Comparison of ENCODE assay signal across 1 cellular context in the genomic region with DNA sequence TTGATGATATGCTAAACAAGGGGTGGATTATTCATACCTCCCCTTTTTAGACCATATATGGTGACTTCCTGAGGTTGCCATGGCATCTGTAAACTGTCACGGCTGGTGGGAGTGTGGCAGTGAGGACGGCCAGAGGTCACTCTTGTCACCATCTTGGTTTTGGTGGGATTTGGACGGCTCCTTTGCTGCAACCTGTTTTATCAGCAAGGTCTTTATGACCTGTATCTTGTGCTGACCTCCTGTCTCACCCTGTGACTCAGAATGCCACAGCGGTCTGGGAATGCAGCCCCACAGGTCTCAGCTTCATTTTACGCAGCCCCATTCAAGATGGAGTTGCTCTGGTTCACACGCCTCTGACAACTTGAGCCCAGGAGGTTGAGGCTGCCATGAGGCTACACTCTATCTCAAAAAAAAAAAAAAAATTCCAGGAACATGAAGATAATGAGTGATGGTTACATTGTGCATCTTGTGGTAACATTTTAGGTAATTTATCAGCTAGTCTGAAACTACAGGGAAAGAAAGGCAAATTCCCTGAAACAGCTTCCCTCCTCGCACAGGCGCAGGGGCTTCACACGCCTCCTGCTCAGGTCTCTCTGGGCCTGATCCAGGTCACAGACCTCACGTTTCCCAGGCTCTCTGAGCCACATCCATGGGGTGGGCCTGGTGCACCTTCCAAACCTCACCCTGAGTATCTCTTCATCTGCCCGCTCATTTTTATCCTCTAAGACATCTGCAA.
A peak's percentile ranks its signal among the peaks of the same experiment; 100 is the strongest.
TF ChIP-seq lines count a peak whose summit lies in the region.

No MANE protein-coding gene starts in this region.

TF ChIP-seq in K562, 482 proteins besides CTCF, POLR2A, EP300 and RAD21 (continued from another document and continues in another):
- TF ChIP-seq, protein P1, sequence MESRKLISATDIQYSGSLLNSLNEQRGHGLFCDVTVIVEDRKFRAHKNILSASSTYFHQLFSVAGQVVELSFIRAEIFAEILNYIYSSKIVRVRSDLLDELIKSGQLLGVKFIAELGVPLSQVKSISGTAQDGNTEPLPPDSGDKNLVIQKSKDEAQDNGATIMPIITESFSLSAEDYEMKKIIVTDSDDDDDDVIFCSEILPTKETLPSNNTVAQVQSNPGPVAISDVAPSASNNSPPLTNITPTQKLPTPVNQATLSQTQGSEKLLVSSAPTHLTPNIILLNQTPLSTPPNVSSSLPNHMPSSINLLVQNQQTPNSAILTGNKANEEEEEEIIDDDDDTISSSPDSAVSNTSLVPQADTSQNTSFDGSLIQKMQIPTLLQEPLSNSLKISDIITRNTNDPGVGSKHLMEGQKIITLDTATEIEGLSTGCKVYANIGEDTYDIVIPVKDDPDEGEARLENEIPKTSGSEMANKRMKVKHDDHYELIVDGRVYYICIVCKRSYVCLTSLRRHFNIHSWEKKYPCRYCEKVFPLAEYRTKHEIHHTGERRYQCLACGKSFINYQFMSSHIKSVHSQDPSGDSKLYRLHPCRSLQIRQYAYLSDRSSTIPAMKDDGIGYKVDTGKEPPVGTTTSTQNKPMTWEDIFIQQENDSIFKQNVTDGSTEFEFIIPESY (CRISPR knock-in tag; IDR thresholded peaks at IDR 0.05): no peak
- TF ChIP-seq ZNF239 (CRISPR knock-in tag; IDR thresholded peaks at IDR 0.05) (peak; percentile 94), LARP7 (IDR thresholded peaks at IDR 0.05) (no peak), ZNF583 (CRISPR knock-in tag; IDR thresholded peaks at IDR 0.05) (peak; percentile 99), SMAD4 (CRISPR knock-in tag; conservative IDR thresholded peaks at IDR 0.05) (peak; percentile 99), RBM14 (IDR thresholded peaks at IDR 0.05; ENCODE audit: borderline replicate concordance, insufficient read depth, low read depth, low read length) (no peak), HNRNPLL (IDR thresholded peaks at IDR 0.05; ENCODE audit: low read depth, low read length, poor library complexity, severe bottlenecking) (no peak), ZNF23 (CRISPR knock-in tag; IDR thresholded peaks at IDR 0.05) (peak; percentile 80; the same call in 1 of the 2 replicates), MCM3 (IDR thresholded peaks at IDR 0.05) (no peak), STAT5B (CRISPR knock-in tag; IDR thresholded peaks at IDR 0.05) (peak; percentile 94), FOXA3 (CRISPR knock-in tag; conservative IDR thresholded peaks at IDR 0.05 in 1 of 2, IDR thresholded peaks at IDR 0.05 in 1 of 2) (peak in 1 of 2 experiments; percentile 24; a peak in 1 of 4 replicates), ZNF75A (CRISPR knock-in tag; IDR thresholded peaks at IDR 0.05) (peak; percentile 82), ZNF436 (CRISPR knock-in tag; IDR thresholded peaks at IDR 0.05) (no peak), TARDBP (IDR thresholded peaks at IDR 0.05) (no peak), GATAD2A (IDR thresholded peaks at IDR 0.05) (peak; percentile 96), KLF13 (tag; IDR thresholded peaks at IDR 0.05; ENCODE audit: borderline replicate concordance, low read depth) (peak; percentile 97), ZC3H11A (IDR thresholded peaks at IDR 0.05; ENCODE audit: low read depth, low read length) (no peak), CEBPB (tag; IDR thresholded peaks at IDR 0.05) (peak; percentile 65), NONO (IDR thresholded peaks at IDR 0.05; ENCODE audit: low read depth in 2 of 2, low read length in 1 of 2) (no peak), HNRNPH1 (optimal IDR thresholded peaks at IDR 0.05; ENCODE audit: low read depth, low read length) (no peak), ZNF121 (CRISPR knock-in tag; conservative IDR thresholded peaks at IDR 0.05) (no peak), ZFPM2 (CRISPR knock-in tag; IDR thresholded peaks at IDR 0.05) (peak; percentile 92), FOS (IDR thresholded peaks at IDR 0.05; ENCODE audit: extremely low read depth, insufficient read length) (no peak)
- TF ChIP-seq, protein P2, sequence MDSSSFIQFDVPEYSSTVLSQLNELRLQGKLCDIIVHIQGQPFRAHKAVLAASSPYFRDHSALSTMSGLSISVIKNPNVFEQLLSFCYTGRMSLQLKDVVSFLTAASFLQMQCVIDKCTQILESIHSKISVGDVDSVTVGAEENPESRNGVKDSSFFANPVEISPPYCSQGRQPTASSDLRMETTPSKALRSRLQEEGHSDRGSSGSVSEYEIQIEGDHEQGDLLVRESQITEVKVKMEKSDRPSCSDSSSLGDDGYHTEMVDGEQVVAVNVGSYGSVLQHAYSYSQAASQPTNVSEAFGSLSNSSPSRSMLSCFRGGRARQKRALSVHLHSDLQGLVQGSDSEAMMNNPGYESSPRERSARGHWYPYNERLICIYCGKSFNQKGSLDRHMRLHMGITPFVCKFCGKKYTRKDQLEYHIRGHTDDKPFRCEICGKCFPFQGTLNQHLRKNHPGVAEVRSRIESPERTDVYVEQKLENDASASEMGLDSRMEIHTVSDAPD (CRISPR knock-in tag; IDR thresholded peaks at IDR 0.05): peak; percentile 97
- TF ChIP-seq, protein P3, sequence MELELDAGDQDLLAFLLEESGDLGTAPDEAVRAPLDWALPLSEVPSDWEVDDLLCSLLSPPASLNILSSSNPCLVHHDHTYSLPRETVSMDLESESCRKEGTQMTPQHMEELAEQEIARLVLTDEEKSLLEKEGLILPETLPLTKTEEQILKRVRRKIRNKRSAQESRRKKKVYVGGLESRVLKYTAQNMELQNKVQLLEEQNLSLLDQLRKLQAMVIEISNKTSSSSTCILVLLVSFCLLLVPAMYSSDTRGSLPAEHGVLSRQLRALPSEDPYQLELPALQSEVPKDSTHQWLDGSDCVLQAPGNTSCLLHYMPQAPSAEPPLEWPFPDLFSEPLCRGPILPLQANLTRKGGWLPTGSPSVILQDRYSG (tag; conservative IDR thresholded peaks at IDR 0.05; ENCODE audit: low read depth): peak; percentile 100
- TF ChIP-seq, protein P4, sequence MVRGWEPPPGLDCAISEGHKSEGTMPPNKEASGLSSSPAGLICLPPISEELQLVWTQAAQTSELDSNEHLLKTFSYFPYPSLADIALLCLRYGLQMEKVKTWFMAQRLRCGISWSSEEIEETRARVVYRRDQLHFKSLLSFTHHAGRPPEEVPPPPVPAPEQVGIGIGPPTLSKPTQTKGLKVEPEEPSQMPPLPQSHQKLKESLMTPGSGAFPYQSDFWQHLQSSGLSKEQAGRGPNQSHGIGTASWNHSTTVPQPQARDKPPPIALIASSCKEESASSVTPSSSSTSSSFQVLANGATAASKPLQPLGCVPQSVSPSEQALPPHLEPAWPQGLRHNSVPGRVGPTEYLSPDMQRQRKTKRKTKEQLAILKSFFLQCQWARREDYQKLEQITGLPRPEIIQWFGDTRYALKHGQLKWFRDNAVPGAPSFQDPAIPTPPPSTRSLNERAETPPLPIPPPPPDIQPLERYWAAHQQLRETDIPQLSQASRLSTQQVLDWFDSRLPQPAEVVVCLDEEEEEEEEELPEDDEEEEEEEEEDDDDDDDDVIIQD (CRISPR knock-in tag; IDR thresholded peaks at IDR 0.05): peak; percentile 97
- TF ChIP-seq, protein P5, sequence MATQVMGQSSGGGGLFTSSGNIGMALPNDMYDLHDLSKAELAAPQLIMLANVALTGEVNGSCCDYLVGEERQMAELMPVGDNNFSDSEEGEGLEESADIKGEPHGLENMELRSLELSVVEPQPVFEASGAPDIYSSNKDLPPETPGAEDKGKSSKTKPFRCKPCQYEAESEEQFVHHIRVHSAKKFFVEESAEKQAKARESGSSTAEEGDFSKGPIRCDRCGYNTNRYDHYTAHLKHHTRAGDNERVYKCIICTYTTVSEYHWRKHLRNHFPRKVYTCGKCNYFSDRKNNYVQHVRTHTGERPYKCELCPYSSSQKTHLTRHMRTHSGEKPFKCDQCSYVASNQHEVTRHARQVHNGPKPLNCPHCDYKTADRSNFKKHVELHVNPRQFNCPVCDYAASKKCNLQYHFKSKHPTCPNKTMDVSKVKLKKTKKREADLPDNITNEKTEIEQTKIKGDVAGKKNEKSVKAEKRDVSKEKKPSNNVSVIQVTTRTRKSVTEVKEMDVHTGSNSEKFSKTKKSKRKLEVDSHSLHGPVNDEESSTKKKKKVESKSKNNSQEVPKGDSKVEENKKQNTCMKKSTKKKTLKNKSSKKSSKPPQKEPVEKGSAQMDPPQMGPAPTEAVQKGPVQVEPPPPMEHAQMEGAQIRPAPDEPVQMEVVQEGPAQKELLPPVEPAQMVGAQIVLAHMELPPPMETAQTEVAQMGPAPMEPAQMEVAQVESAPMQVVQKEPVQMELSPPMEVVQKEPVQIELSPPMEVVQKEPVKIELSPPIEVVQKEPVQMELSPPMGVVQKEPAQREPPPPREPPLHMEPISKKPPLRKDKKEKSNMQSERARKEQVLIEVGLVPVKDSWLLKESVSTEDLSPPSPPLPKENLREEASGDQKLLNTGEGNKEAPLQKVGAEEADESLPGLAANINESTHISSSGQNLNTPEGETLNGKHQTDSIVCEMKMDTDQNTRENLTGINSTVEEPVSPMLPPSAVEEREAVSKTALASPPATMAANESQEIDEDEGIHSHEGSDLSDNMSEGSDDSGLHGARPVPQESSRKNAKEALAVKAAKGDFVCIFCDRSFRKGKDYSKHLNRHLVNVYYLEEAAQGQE (CRISPR knock-in tag; IDR thresholded peaks at IDR 0.05; ENCODE audit: low read depth): peak; percentile 88
- TF ChIP-seq, protein P6, sequence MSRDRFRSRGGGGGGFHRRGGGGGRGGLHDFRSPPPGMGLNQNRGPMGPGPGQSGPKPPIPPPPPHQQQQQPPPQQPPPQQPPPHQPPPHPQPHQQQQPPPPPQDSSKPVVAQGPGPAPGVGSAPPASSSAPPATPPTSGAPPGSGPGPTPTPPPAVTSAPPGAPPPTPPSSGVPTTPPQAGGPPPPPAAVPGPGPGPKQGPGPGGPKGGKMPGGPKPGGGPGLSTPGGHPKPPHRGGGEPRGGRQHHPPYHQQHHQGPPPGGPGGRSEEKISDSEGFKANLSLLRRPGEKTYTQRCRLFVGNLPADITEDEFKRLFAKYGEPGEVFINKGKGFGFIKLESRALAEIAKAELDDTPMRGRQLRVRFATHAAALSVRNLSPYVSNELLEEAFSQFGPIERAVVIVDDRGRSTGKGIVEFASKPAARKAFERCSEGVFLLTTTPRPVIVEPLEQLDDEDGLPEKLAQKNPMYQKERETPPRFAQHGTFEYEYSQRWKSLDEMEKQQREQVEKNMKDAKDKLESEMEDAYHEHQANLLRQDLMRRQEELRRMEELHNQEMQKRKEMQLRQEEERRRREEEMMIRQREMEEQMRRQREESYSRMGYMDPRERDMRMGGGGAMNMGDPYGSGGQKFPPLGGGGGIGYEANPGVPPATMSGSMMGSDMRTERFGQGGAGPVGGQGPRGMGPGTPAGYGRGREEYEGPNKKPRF (IDR thresholded peaks at IDR 0.05; ENCODE audit: low read depth, low read length): no peak
- TF ChIP-seq, protein P7, sequence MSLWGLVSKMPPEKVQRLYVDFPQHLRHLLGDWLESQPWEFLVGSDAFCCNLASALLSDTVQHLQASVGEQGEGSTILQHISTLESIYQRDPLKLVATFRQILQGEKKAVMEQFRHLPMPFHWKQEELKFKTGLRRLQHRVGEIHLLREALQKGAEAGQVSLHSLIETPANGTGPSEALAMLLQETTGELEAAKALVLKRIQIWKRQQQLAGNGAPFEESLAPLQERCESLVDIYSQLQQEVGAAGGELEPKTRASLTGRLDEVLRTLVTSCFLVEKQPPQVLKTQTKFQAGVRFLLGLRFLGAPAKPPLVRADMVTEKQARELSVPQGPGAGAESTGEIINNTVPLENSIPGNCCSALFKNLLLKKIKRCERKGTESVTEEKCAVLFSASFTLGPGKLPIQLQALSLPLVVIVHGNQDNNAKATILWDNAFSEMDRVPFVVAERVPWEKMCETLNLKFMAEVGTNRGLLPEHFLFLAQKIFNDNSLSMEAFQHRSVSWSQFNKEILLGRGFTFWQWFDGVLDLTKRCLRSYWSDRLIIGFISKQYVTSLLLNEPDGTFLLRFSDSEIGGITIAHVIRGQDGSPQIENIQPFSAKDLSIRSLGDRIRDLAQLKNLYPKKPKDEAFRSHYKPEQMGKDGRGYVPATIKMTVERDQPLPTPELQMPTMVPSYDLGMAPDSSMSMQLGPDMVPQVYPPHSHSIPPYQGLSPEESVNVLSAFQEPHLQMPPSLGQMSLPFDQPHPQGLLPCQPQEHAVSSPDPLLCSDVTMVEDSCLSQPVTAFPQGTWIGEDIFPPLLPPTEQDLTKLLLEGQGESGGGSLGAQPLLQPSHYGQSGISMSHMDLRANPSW (CRISPR knock-in tag; IDR thresholded peaks at IDR 0.05): no peak
- TF ChIP-seq, protein P8, sequence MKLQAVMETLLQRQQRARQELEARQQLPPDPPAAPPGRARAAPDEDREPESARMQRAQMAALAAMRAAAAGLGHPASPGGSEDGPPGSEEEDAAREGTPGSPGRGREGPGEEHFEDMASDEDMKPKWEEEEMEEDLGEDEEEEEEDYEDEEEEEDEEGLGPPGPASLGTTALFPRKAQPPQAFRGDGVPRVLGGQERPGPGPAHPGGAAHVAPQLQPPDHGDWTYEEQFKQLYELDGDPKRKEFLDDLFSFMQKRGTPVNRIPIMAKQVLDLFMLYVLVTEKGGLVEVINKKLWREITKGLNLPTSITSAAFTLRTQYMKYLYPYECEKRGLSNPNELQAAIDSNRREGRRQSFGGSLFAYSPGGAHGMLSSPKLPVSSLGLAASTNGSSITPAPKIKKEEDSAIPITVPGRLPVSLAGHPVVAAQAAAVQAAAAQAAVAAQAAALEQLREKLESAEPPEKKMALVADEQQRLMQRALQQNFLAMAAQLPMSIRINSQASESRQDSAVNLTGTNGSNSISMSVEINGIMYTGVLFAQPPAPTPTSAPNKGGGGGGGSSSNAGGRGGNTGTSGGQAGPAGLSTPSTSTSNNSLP (IDR thresholded peaks at IDR 0.05; ENCODE audit: borderline replicate concordance, low read depth, low read length): no peak
- TF ChIP-seq, protein P9, sequence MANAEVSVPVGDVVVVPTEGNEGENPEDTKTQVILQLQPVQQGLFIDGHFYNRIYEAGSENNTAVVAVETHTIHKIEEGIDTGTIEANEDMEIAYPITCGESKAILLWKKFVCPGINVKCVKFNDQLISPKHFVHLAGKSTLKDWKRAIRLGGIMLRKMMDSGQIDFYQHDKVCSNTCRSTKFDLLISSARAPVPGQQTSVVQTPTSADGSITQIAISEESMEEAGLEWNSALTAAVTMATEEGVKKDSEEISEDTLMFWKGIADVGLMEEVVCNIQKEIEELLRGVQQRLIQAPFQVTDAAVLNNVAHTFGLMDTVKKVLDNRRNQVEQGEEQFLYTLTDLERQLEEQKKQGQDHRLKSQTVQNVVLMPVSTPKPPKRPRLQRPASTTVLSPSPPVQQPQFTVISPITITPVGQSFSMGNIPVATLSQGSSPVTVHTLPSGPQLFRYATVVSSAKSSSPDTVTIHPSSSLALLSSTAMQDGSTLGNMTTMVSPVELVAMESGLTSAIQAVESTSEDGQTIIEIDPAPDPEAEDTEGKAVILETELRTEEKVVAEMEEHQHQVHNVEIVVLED (CRISPR knock-in tag; IDR thresholded peaks at IDR 0.05): peak; percentile 78
- TF ChIP-seq, protein P10, sequence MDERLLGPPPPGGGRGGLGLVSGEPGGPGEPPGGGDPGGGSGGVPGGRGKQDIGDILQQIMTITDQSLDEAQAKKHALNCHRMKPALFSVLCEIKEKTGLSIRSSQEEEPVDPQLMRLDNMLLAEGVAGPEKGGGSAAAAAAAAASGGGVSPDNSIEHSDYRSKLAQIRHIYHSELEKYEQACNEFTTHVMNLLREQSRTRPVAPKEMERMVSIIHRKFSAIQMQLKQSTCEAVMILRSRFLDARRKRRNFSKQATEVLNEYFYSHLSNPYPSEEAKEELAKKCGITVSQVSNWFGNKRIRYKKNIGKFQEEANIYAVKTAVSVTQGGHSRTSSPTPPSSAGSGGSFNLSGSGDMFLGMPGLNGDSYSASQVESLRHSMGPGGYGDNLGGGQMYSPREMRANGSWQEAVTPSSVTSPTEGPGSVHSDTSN (CRISPR knock-in tag; IDR thresholded peaks at IDR 0.05; ENCODE audit: low read depth): no peak
- TF ChIP-seq, protein P10 (tag; conservative IDR thresholded peaks at IDR 0.05; ENCODE audit: low read depth): peak; percentile 83
